In the genomic region with DNA sequence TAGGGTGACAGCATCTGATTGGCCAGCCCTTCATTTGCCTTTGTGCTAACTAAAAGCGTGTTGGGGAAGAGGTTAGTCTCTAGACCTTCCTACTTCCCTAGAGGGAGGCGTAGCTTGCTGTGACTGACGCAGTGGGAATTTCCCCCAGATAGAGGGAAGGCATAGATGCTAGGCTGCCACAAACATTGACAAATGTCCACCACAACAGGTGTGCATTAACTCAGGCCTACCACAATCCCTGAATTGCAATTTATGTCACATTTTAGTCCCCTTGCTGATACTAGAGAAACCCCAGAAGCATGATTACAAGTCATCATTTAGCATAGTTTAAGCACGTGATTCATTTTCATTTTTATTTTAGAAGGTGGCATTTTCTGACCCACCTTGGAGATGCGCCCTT, we compare ENCODE assay signal across 9 cellular contexts.
A peak's percentile ranks its signal among the peaks of the same experiment; 100 is the strongest.
DNase-seq lines count a peak whose midpoint lies in the region; ATAC-seq and TF ChIP-seq lines count a peak whose summit lies in the region.
"Had no signal": no experiment of that assay in that cellular context is flagged by ENCODE, and none has a peak within 500 bp of the region (broad histone marks: within the 10 kb centered on the region; RNA-seq: fewer than 3 reads in every experiment).

No MANE protein-coding gene starts in this region.

- ATAC-seq in GM19452 (IDR thresholded peaks at IDR 0.05; ENCODE audit: unreplicated experiment) (peak; percentile 86), HG03064 (IDR thresholded peaks at IDR 0.05; ENCODE audit: low read depth, unreplicated experiment) (peak; percentile 63)

- CTCF ChIA-PET in activated CD4-positive, alpha-beta memory T cell treated with anti-CD3 and anti-CD28 coated beads for 36 hours (lab: Charles Lee): interaction anchor here (0.6 to 1.8 kb wide), 2 partner anchors 11 to 23 kb away, joined by 3 to 11 read pairs; no protein-coding TSS in a partner anchor

- TF ChIP-seq CTCF in GM10266 (IDR thresholded peaks at IDR 0.05; ENCODE audit: control insufficient read depth, insufficient read depth, low read depth, missing control alignments): no peak

- POLR2A ChIA-PET in activated CD4-positive, alpha-beta memory T cell treated with anti-CD3 and anti-CD28 coated beads for 36 hours (lab: Charles Lee): no interaction called here

- peaks cover 6% of the 10 kb centered on the region for H3K9me3 Mint-ChIP-seq in activated CD4-positive, alpha-beta memory T cell treated with anti-CD3 and anti-CD28 coated beads for 36 hours

- intact Hi-C loops in activated CD4-positive, alpha-beta memory T cell treated with anti-CD3 and anti-CD28 coated beads for 36 hours (cut with micrococcal nuclease): loop anchor here (10.0 kb wide), 1 partner anchor 533 kb away; no protein-coding TSS in a partner anchor

- peak overlapping the region; percentile 42 for H3K27ac Mint-ChIP-seq in activated CD4-positive, alpha-beta memory T cell treated with anti-CD3 and anti-CD28 coated beads for 36 hours

- H3K27me3 Mint-ChIP-seq in activated CD4-positive, alpha-beta memory T cell treated with anti-CD3 and anti-CD28 coated beads for 36 hours: no peaks in the 10 kb centered on the region

- H3K36me3 Mint-ChIP-seq in activated CD4-positive, alpha-beta memory T cell treated with anti-CD3 and anti-CD28 coated beads for 36 hours: no peaks in the 10 kb centered on the region

- no peak overlapping the region for H3K4me3 Mint-ChIP-seq in activated CD4-positive, alpha-beta memory T cell treated with anti-CD3 and anti-CD28 coated beads for 36 hours

- DNase-seq in GM10266 (ENCODE audit: extremely low spot score) (peak; percentile 51), retina (no peak), SKM-1 (lab: John Stamatoyannopoulos, UW; ENCODE audit: unreplicated experiment) (no peak), dedifferentiated amniotic fluid mesenchymal stem cell (ENCODE audit: extremely low spot score) (no peak)
- no peak for DNase-seq in activated CD4-positive, alpha-beta memory T cell treated with anti-CD3 and anti-CD28 coated beads for 36 hours
- DNase-seq in stimulated activated naive CD4-positive, alpha-beta T cell treated with Interleukin-2 at 50 U/mL for 16 hours (lab: John Stamatoyannopoulos, UW): no peak
- DNase-seq: COR-L47 had no signal

- peaks cover 14% of the 10 kb centered on the region for H3K4me1 Mint-ChIP-seq in activated CD4-positive, alpha-beta memory T cell treated with anti-CD3 and anti-CD28 coated beads for 36 hours (ENCODE audit: low read depth)
